Comparison of ENCODE assay signal across 11 cellular contexts in the genomic region with DNA sequence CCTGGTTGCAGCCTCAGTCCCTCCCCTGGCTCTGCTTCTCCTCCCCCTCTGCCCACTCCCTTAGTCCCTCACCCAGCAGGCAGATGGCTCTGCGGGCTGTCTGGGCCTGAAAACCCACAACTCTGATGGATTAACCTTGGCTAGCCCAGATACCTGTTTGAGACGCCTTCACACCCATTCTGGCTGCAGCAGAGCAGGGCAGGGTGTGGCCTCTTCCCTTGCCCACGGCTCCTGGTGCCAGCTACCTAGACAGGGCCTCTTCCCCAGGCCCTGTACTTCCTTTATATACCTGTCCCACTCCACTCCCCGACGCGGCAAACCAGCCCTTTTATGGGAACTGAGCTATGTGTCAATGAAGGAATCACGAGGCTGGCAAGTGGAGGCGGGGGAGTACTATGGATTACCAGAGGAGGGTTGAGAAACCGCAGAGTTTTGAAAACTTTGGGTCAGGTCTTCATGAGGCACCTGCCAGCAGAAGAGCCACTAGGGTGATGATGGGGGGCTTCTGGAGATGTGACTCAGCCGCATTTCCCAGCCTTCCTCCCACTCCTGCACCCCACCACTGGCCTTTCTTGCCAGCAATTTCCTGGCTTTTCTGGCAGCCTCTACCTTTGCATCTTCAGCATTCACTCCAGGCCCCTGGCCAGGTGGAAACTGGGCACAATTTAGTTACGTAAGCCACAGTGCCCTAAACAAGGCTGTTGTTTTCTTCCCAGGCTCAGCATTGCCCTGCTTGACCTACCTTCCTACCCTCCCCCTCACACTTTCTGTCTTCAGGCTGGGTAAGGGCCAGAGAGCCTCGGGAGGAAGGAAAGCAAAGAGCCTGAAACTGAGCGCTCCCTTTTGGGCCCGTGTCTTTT. TPM values are rescaled to one million over a fixed set of nuclear protein-coding genes. Genes with fewer than 3 reads are reported as not detected.
DNase-seq lines count a peak whose midpoint lies in the region; ATAC-seq, FAIRE-seq and TF ChIP-seq lines count a peak whose summit lies in the region.
"Had no signal": no experiment of that assay in that cellular context is flagged by ENCODE, and none has a peak within 500 bp of the region (broad histone marks: within the 10 kb centered on the region; RNA-seq: fewer than 3 reads in every experiment).

CHI3L1 (minus strand) TSS at position 259 of the 860 bp plus-strand sequence; CDS start at position 178, 81 bp downstream.

- peak; percentile 44 to 75 for ATAC-seq in gastrocnemius medialis

- H3K4me1 Mint-ChIP-seq in immature natural killer cell = no peaks in the 10 kb centered on the region

- intact Hi-C loops in kidney (cut with DNase I) (no loop called here), gastrocnemius medialis (cut with DNase I; ENCODE audit: low total_unique reads) (no loop called here)

- no peaks in the 10 kb centered on the region for H3K27me3 ChIP-seq in Karpas-422 (ENCODE audit: low read length)
- no peaks in the 10 kb centered on the region for H3K27me3 ChIP-seq in gastrocnemius medialis

- peak in 1 of 2 donors; percentile 60 for TF ChIP-seq POLR2A in gastrocnemius medialis (IDR thresholded peaks at IDR 0.05)

- H3K4me1 ChIP-seq in Karpas-422 (ENCODE audit: low read length) (peaks cover 67% of the 10 kb centered on the region), kidney (ENCODE audit: control insufficient read depth in 1 of 2, insufficient read depth in 1 of 2, low read depth in 1 of 2, low read length in 2 of 2) (peaks cover 3 to 4% of the 10 kb centered on the region in 2 donors), gastrocnemius medialis (peaks cover 8 to 12% of the 10 kb centered on the region in 2 donors)

- in situ Hi-C loops in gastrocnemius medialis (cut with MboI; ENCODE audit: low sequenced_read_pairs in 4 of 4) = no loop called here

- no peak for FAIRE-seq in kidney (lab: Jason Lieb, UNC)
- FAIRE-seq: G401.6 had no signal

- peak within 1 kb of the TSS; percentile 57 for H2AFZ ChIP-seq in Karpas-422 (ENCODE audit: low read length)

- TF ChIP-seq CTCF in kidney (IDR thresholded peaks at IDR 0.05; ENCODE audit: borderline replicate concordance, extremely low read depth, insufficient read depth) (no peak), gastrocnemius medialis (IDR thresholded peaks at IDR 0.05 in 4 of 5, conservative IDR thresholded peaks at IDR 0.05 in 1 of 5) (no peak)

- H3K4me2 ChIP-seq in Karpas-422 (ENCODE audit: low read depth, low read length, poor library complexity, severe bottlenecking) = peak within 1 kb of the TSS; percentile 3

- no peaks in the 10 kb centered on the region for H3K79me2 ChIP-seq in Karpas-422 (ENCODE audit: low read length)

- no peaks in the 10 kb centered on the region for H3K36me3 Mint-ChIP-seq in immature natural killer cell

- no peaks in the 10 kb centered on the region for H3K9me3 Mint-ChIP-seq in immature natural killer cell

- H3K27ac Mint-ChIP-seq in immature natural killer cell = no peak within 1 kb of the TSS

- peak; percentile 40 for DNase-seq in Karpas-422
- DNase-seq in amygdala (lab: John Stamatoyannopoulos, UW) = peak in 32 of 56 donors; percentile 29 to 73 (median 58)
- DNase-seq in kidney = no peak
- no peak for DNase-seq in gastrocnemius medialis
- DNase-seq in NCI-H1436 (lab: John Stamatoyannopoulos, UW) = no peak
- DNase-seq in NCI-H1436 treated with DMSO at 0.1 percent for 48 hours (lab: John Stamatoyannopoulos, UW) = no peak
- DNase-seq in NCI-H146 treated with DMSO at 0.1 percent for 48 hours (lab: John Stamatoyannopoulos, UW; ENCODE audit: unreplicated experiment) = no peak
- DNase-seq in immature natural killer cell = no peak
- DNase-seq: stimulated activated CD4-positive, alpha-beta T cell treated with anti-CD3 and anti-CD28 coated beads, Interleukin-12 subunit alpha, Interleukin-12 subunit beta, amount 100 ng/mL, for 4 hours had no signal

- H3K27ac ChIP-seq in Karpas-422 (ENCODE audit: low read length) (peak within 1 kb of the TSS; percentile 90), kidney (ENCODE audit: low read depth in 2 of 2, low read length in 2 of 2) (peak within 1 kb of the TSS; percentile 24 to 34), gastrocnemius medialis (peak within 1 kb of the TSS in 1 of 4 donors; percentile 22)
- H3K27ac ChIP-seq: SK-N-MC had no signal

- no peaks in the 10 kb centered on the region for H4K20me1 ChIP-seq in Karpas-422 (ENCODE audit: insufficient read depth, low read depth, low read length)

- H3K9me3 ChIP-seq in Karpas-422 (ENCODE audit: low read length) = no peaks in the 10 kb centered on the region
- no peaks in the 10 kb centered on the region for H3K9me3 ChIP-seq in kidney (ENCODE audit: control insufficient read depth in 1 of 2, low read length in 2 of 2)
- no peaks in the 10 kb centered on the region for H3K9me3 ChIP-seq in gastrocnemius medialis

- H3K27me3 Mint-ChIP-seq in immature natural killer cell (ENCODE audit: low read depth in 3 of 3) = peaks cover 5 to 7% (median 5%) of the 10 kb centered on the region in 3 donors

- H3K9ac ChIP-seq in Karpas-422 (ENCODE audit: low read length) (peak within 1 kb of the TSS; percentile 11), kidney (ENCODE audit: low read length in 2 of 2) (peak within 1 kb of the TSS in 1 of 2 donors; percentile 38)

- H3K4me3 ChIP-seq in Karpas-422 (ENCODE audit: low read length) = no peak within 1 kb of the TSS
- H3K4me3 ChIP-seq in kidney (ENCODE audit: low read length in 2 of 2) = no peak within 1 kb of the TSS
- H3K4me3 ChIP-seq in gastrocnemius medialis = no peak within 1 kb of the TSS
- H3K4me3 ChIP-seq: SK-N-MC had no signal

- no peak within 1 kb of the TSS for H3K4me3 Mint-ChIP-seq in immature natural killer cell

- H3K36me3 ChIP-seq in Karpas-422 (ENCODE audit: insufficient read depth, low read length) = no peaks in the 10 kb centered on the region
- H3K36me3 ChIP-seq in kidney (ENCODE audit: control insufficient read depth in 1 of 2, insufficient read depth in 2 of 2, low read length in 2 of 2) = no peaks in the 10 kb centered on the region
- no peaks in the 10 kb centered on the region for H3K36me3 ChIP-seq in gastrocnemius medialis

- no peaks in the 10 kb centered on the region for H3K9me2 ChIP-seq in Karpas-422 (replicated peaks; ENCODE audit: insufficient read depth, low read length)

RNA-seq across cellular contexts. Expression of gene CHI3L1, which starts in this region (rescaled TPM):
- 5.4 and 10.1 TPM in 2 replicates for total RNA-seq in Karpas-422 (2014; rRNA removed; shearing (Covaris generic); ENCODE audit: low replicate concordance)
- 49.5 TPM for total RNA-seq in kidney
- 96.6 TPM for polyA plus RNA-seq in kidney (ENCODE audit: insufficient read depth, low read depth, low replicate concordance)
- 10 to 100 TPM in 2 of 4 donors, 1 to 10 TPM in 2; 4.0 to 19.7 (median 9.9) TPM for total RNA-seq in gastrocnemius medialis
- polyA plus RNA-seq in immature natural killer cell = not detected

Comparison
In these comparisons a context has a peak if more than half of its experiments do, and no peak if none do; other contexts are left out.
1. RNA of gene CHI3L1 (polyA plus RNA-seq): 96.6 TPM in kidney (single experiment); not detected in immature natural killer cell; every median in the first group is over 10 times any median in the second.
2. DNase-seq: peak in Karpas-422 (single experiment) and amygdala (32 of 56); none in kidney (single experiment), gastrocnemius medialis (0 of 2), NCI-H1436 (single experiment), NCI-H1436 treated with DMSO at 0.1 percent for 48 hours (single experiment), NCI-H146 treated with DMSO at 0.1 percent for 48 hours (single experiment) and immature natural killer cell (0 of 3).